8 cellular contexts compared by ENCODE assay signal in the genomic region with DNA sequence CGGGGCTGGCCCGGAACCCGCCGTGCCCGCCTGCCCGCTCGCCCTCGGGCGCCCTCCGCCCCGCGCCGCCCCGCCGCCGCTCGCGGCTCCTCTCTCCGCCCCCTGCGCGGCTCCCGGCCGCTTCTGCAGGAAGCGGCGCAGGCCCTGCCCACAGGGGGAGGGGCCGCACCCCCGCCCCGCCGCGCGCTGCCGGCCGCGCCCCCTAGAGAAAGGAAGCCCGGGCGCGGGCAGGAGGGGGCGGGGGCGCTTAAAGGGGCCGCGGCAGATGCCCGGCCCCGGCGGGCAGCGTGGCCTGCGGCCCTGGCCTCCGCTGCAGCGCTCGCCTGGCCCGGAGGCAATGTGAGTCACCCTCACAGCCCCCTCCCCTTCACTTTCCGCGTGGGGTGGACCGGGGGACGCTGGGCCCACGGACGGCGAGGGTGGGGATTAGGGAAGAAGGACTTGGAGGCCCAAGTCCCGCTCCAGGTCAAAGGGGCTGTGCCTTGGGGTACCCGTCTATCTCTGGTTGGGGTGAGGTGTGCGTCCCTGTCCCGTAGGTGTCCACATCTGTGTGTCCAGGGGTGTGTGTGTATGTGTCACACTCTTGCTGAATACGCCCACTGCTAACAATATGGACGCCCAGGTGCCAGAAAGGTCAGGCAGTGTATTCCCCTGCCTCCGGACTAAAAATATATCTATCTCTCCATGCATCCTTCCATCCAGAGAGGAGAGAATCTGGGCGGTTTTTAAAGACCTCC. TPM values are rescaled to one million over a fixed set of nuclear protein-coding genes. Genes with fewer than 3 reads are reported as not detected.
DNase-seq lines count a peak whose midpoint lies in the region; ATAC-seq and TF ChIP-seq lines count a peak whose summit lies in the region.

A gene with protein sequence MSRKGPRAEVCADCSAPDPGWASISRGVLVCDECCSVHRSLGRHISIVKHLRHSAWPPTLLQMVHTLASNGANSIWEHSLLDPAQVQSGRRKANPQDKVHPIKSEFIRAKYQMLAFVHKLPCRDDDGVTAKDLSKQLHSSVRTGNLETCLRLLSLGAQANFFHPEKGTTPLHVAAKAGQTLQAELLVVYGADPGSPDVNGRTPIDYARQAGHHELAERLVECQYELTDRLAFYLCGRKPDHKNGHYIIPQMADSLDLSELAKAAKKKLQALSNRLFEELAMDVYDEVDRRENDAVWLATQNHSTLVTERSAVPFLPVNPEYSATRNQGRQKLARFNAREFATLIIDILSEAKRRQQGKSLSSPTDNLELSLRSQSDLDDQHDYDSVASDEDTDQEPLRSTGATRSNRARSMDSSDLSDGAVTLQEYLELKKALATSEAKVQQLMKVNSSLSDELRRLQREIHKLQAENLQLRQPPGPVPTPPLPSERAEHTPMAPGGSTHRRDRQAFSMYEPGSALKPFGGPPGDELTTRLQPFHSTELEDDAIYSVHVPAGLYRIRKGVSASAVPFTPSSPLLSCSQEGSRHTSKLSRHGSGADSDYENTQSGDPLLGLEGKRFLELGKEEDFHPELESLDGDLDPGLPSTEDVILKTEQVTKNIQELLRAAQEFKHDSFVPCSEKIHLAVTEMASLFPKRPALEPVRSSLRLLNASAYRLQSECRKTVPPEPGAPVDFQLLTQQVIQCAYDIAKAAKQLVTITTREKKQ (minus strand): TSS at position 125 of the 737 bp plus-strand sequence. CDS start 270 bp downstream, outside the sequence.

- ATAC-seq in HG03108 (IDR thresholded peaks at IDR 0.05; ENCODE audit: unreplicated experiment): peak; percentile 52
- ATAC-seq in activated CD4-positive, CD25-positive, alpha-beta regulatory T cell treated with anti-CD3 and anti-CD28 coated beads, Interleukin-2, amount 50 U/mL, for 24 hours: peak; percentile 75 to 78

- TF ChIP-seq CTCF in kidney epithelial cell (IDR thresholded peaks at IDR 0.05; ENCODE audit: insufficient read depth, low read length, poor library complexity, severe bottlenecking): no peak

- H3K4me3 ChIP-seq in kidney epithelial cell (ENCODE audit: low read depth, low read length): peak within 1 kb of the TSS; percentile 73

- peak; percentile 77 to 81 for DNase-seq in NCI-H2081 (lab: John Stamatoyannopoulos, UW)
- no peak for DNase-seq in NCI-H2081 treated with DMSO at 0.1 percent for 48 hours (lab: John Stamatoyannopoulos, UW)
- DNase-seq in NCI-H2227 treated with DMSO at 0.1 percent for 48 hours (lab: John Stamatoyannopoulos, UW): peak; percentile 39
- peak; percentile 97 for DNase-seq in cerebellum (ENCODE audit: low spot score)
- no peak for DNase-seq in kidney epithelial cell (ENCODE audit: low read depth)
- peak; percentile 72 to 80 for DNase-seq in stimulated activated CD4-positive, alpha-beta T cell treated with anti-CD3 and anti-CD28 coated beads, Interleukin-15, amount 100 ng/mL, for 1 hour (ENCODE audit: low read depth in 1 of 2, low spot score in 1 of 2)

- H3K36me3 ChIP-seq in kidney epithelial cell (ENCODE audit: control insufficient read depth, insufficient read depth, low read length): no peaks in the 10 kb centered on the region

- no peaks in the 10 kb centered on the region for H3K27me3 ChIP-seq in kidney epithelial cell (ENCODE audit: control insufficient read depth, insufficient read depth, low read length)

RNA-seq across cellular contexts. Expression of the gene that starts here (rescaled TPM):
- 35.7 TPM for total RNA-seq in cerebellum
- 63.8 and 89.8 TPM in 2 replicates for total RNA-seq in kidney epithelial cell

Comparison
In these comparisons a context has a peak if more than half of its experiments do, and no peak if none do; other contexts are left out.
1. DNase-seq: peak in NCI-H2081 (2 of 2), NCI-H2227 treated with DMSO at 0.1 percent for 48 hours (single experiment), cerebellum (single experiment) and stimulated activated CD4-positive, alpha-beta T cell treated with anti-CD3 and anti-CD28 coated beads, Interleukin-15, amount 100 ng/mL, for 1 hour (2 of 2); none in NCI-H2081 treated with DMSO at 0.1 percent for 48 hours (single experiment) and kidney epithelial cell (single experiment).